9 cellular contexts compared by ENCODE assay signal in genomic region chr3:15647629-15648167, GRCh38. TPM values are rescaled to one million over a fixed set of nuclear protein-coding genes. Genes with fewer than 3 reads are reported as not detected.
DNase-seq lines count a peak whose midpoint lies in the region; ATAC-seq lines count a peak whose summit lies in the region.
"Had no signal": no experiment of that assay in that cellular context is flagged by ENCODE, and none has a peak within 500 bp of the region (broad histone marks: within the 10 kb centered on the region; RNA-seq: fewer than 3 reads in every experiment).

No MANE protein-coding gene starts in this region.

- no peak for DNase-seq in activated CD4-positive, CD25-positive, alpha-beta regulatory T cell (lab: John Stamatoyannopoulos, UW)
- DNase-seq in SK-N-MC (ENCODE audit: low read depth, low spot score) (no peak), amniotic epithelial cell (ENCODE audit: low read depth) (peak; percentile 92), kidney glomerular epithelial cell (lab: John Stamatoyannopoulos, UW) (peak; percentile 20), left colon (no peak)

- no peak overlapping the region for H3K9ac ChIP-seq in SK-N-MC (ENCODE audit: insufficient read length)

- H3K27ac ChIP-seq in SK-N-MC (peak overlapping the region; percentile 46; the same call in 1 of the 2 replicates), thymus (ENCODE audit: low read depth) (peak overlapping the region; percentile 42)
- H3K27ac ChIP-seq: C4-2B had no signal

- H3K9me3 ChIP-seq in SK-N-MC (ENCODE audit: low read depth, low read length) (no peaks in the 10 kb centered on the region), thymus (ENCODE audit: control insufficient read depth) (no peaks in the 10 kb centered on the region)

- H3K4me3 ChIP-seq in SK-N-MC = no peak overlapping the region
- H3K4me3 ChIP-seq in thymus (ENCODE audit: low read length) = no peak overlapping the region

- 24% methylated on average over 4 of the region's 4 CpGs for WGBS in thymus

- ATAC-seq in activated CD4-positive, CD25-positive, alpha-beta regulatory T cell treated with anti-CD3 and anti-CD28 coated beads, Interleukin-2, amount 50 U/mL, for 24 hours = peak; percentile 79 to 83
- ATAC-seq in HG03066 (IDR thresholded peaks at IDR 0.05; ENCODE audit: low read depth, unreplicated experiment) (peak; percentile 96), left colon (no peak)

- H3K4me1 ChIP-seq in thymus (ENCODE audit: control insufficient read depth, insufficient read depth, low read length) = peaks cover 15% of the 10 kb centered on the region

- intact Hi-C loops in left colon (cut with DNase I, micrococcal nuclease) = no loop called here

- H3K36me3 ChIP-seq in SK-N-MC (ENCODE audit: insufficient read depth, low read length) (no peaks in the 10 kb centered on the region), thymus (ENCODE audit: control insufficient read depth, insufficient read depth) (no peaks in the 10 kb centered on the region)

- peaks cover 37% of the 10 kb centered on the region for H3K27me3 ChIP-seq in thymus (ENCODE audit: control insufficient read depth, insufficient read depth)

RNA-seq across cellular contexts. Expression of gene BTD, which starts 46.2 kb away (rescaled TPM):
- 6.9 TPM for polyA plus RNA-seq in thymus
- total RNA-seq in left colon = 10 to 100 TPM; 29.8 to 32.3 TPM

RNA-seq across cellular contexts. Expression of gene HACL1, which starts 46.3 kb away (rescaled TPM):
- 23.2 TPM for polyA plus RNA-seq in thymus
- total RNA-seq in left colon = 10 to 100 TPM; 12.8 to 16.5 TPM

Comparison
In these comparisons a context has a peak if more than half of its experiments do, and no peak if none do; other contexts are left out.
1. DNase-seq: peak in amniotic epithelial cell (single experiment) and kidney glomerular epithelial cell (single experiment); none in activated CD4-positive, CD25-positive, alpha-beta regulatory T cell (0 of 4), SK-N-MC (single experiment) and left colon (0 of 2).